ENCODE assay signal across 1 cellular context in genomic region chr15:88649753-88650551, GRCh38.
TF ChIP-seq lines count a peak whose summit lies in the region.

No MANE protein-coding gene starts in this region.

TF ChIP-seq in GM12878, 131 proteins besides CTCF, POLR2A, EP300 and RAD21 (continued from another document):
- peak; percentile 60; the same call in 1 of the 2 replicates for TF ChIP-seq MLLT1 (IDR thresholded peaks at IDR 0.05)
TF ChIP-seq in GM12878: peak in this region for 1.
